Comparison of ENCODE assay signal across 24 cellular contexts in the genomic region with DNA sequence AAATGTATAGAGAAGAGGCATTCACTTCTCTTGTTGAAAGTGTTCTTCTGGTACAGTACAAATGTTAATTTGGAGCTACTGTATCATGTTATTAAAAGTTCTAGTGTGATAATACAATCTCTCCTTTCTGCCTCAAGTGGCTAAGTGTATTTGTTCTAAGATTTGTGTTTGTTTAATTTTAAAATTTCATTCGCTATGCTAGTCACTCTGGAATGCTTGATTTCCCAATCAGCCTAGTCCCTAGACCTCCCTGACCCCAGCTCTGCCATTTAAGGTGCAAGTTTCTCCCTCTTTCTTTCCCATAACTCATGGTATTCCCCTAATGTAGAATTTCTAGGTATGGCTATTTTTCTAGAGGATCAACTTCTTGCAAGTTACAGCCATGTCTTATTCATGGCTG.
DNase-seq lines count a peak whose midpoint lies in the region; ATAC-seq and TF ChIP-seq lines count a peak whose summit lies in the region.
"Had no signal": no experiment of that assay in that cellular context is flagged by ENCODE, and none has a peak within 500 bp of the region (broad histone marks: within the 10 kb centered on the region; RNA-seq: fewer than 3 reads in every experiment).

No MANE protein-coding gene starts in this region.

- no peak overlapping the region for H3K4me2 ChIP-seq in IMR-90 (ENCODE audit: low read depth, low read length)
- H3K4me2 ChIP-seq: BLaER1 had no signal

- no peak overlapping the region for H3K23ac ChIP-seq in IMR-90 (ENCODE audit: low read depth, low read length)

- no TSS peak for BruUV-seq in IMR-90 (replicated peaks; lab: Mats Ljungman, UMichigan)

- no peak overlapping the region for H3K9ac ChIP-seq in IMR-90 (ENCODE audit: low read depth, low read length)
- H3K9ac ChIP-seq: BLaER1 had no signal

- no peak overlapping the region for H3K4me3 ChIP-seq in IMR-90 (ENCODE audit: insufficient read depth, low read depth, low read length)
- no peak overlapping the region for H3K4me3 ChIP-seq in left lung
- H3K4me3 ChIP-seq in upper lobe of right lung: no peak overlapping the region
- H3K4me3 ChIP-seq: BLaER1, GM12878 had no signal

- no peaks in the 10 kb centered on the region for H3K9me3 Mint-ChIP-seq in activated T-helper 1 cell treated with anti-CD3 and anti-CD28 coated beads, Interleukin-12 subunit alpha, Interleukin-12 subunit beta, Interleukin-2, Interleukin-4 antibody, amounts not matched to agents 30 ng/mL and 10 ng/mL and 1 ng/mL, durations not matched to agents 14 hours and 24 hours and 36 hours
- H3K9me3 Mint-ChIP-seq: CD14-positive monocyte had no signal

- H3K27ac ChIP-seq in IMR-90 (ENCODE audit: insufficient read depth, low read length): no peak overlapping the region
- H3K27ac ChIP-seq in left lung: no peak overlapping the region
- H3K27ac ChIP-seq in upper lobe of right lung: no peak overlapping the region
- H3K27ac ChIP-seq: BLaER1 had no signal

- no CpG with 5 or more reads among the region's 1 CpG for WGBS in IMR-90 (ENCODE audit: extremely low coverage in 2 of 2, insufficient read length in 1 of 2), 2 experiments

- no peak overlapping the region for H3K27ac Mint-ChIP-seq in activated T-helper 1 cell treated with anti-CD3 and anti-CD28 coated beads, Interleukin-12 subunit alpha, Interleukin-12 subunit beta, Interleukin-2, Interleukin-4 antibody, amounts not matched to agents 30 ng/mL and 10 ng/mL and 1 ng/mL, durations not matched to agents 14 hours and 24 hours and 36 hours
- H3K27ac Mint-ChIP-seq: CD14-positive monocyte; CD4-positive, alpha-beta memory T cell; CD4-positive, CD25-positive, alpha-beta regulatory T cell; CD8-positive, alpha-beta memory T cell had no signal

- H4K5ac ChIP-seq in IMR-90 (ENCODE audit: low read depth, low read length): no peak overlapping the region

- peak; percentile 35 for ATAC-seq in IMR-90 (ENCODE audit: low read depth)
- peak; percentile 89 for ATAC-seq in left lung
- peak; percentile 72 for ATAC-seq in upper lobe of right lung
- ATAC-seq in HG03196 (IDR thresholded peaks at IDR 0.05; ENCODE audit: unreplicated experiment): no peak
- no peak for ATAC-seq in HG03571 (IDR thresholded peaks at IDR 0.05; ENCODE audit: unreplicated experiment)
- ATAC-seq: GM12878 had no signal

- no peaks in the 10 kb centered on the region for H4K20me1 ChIP-seq in IMR-90 (ENCODE audit: insufficient read depth, low read length)
- H4K20me1 ChIP-seq: BLaER1 had no signal

- no peak overlapping the region for H4K8ac ChIP-seq in IMR-90 (ENCODE audit: low read depth in 2 of 2, low read length in 2 of 2)

- no peaks in the 10 kb centered on the region for H3K79me1 ChIP-seq in IMR-90 (ENCODE audit: low read depth in 1 of 2, low read length in 2 of 2)

- H3K4me3 Mint-ChIP-seq in activated T-helper 1 cell treated with anti-CD3 and anti-CD28 coated beads, Interleukin-12 subunit alpha, Interleukin-12 subunit beta, Interleukin-2, Interleukin-4 antibody, amounts not matched to agents 30 ng/mL and 10 ng/mL and 1 ng/mL, durations not matched to agents 14 hours and 24 hours and 36 hours: no peak overlapping the region
- H3K4me3 Mint-ChIP-seq: CD14-positive monocyte; CD4-positive, alpha-beta memory T cell; CD4-positive, CD25-positive, alpha-beta regulatory T cell; CD8-positive, alpha-beta memory T cell had no signal

- dilution Hi-C loops in IMR-90 (cut with HindIII; ENCODE audit: low sequenced_read_pairs, unreplicated experiment): no loop called here

- CTCF ChIA-PET in IMR-90 (lab: Yijun Ruan, JAX): no interaction called here

- TF ChIP-seq CTCF in IMR-90 (conservative IDR thresholded peaks at IDR 0.05; ENCODE audit: low read depth, low read length): no peak
- TF ChIP-seq CTCF in left lung (IDR thresholded peaks at IDR 0.05): no peak
- no peak for TF ChIP-seq CTCF in upper lobe of right lung (IDR thresholded peaks at IDR 0.05)

- no peak overlapping the region for H2BK120ac ChIP-seq in IMR-90 (ENCODE audit: low read depth, low read length)

- no peaks in the 10 kb centered on the region for H3K27me3 Mint-ChIP-seq in activated T-helper 1 cell treated with anti-CD3 and anti-CD28 coated beads, Interleukin-12 subunit alpha, Interleukin-12 subunit beta, Interleukin-2, Interleukin-4 antibody, amounts not matched to agents 30 ng/mL and 10 ng/mL and 1 ng/mL, durations not matched to agents 14 hours and 24 hours and 36 hours (ENCODE audit: insufficient read depth)
- H3K27me3 Mint-ChIP-seq: CD4-positive, alpha-beta memory T cell; CD4-positive, CD25-positive, alpha-beta regulatory T cell; CD8-positive, alpha-beta memory T cell had no signal

- H3K27me3 ChIP-seq in IMR-90 (ENCODE audit: control insufficient read depth, insufficient read depth, low read length): no peaks in the 10 kb centered on the region
- H3K27me3 ChIP-seq in left lung: no peaks in the 10 kb centered on the region
- H3K27me3 ChIP-seq in upper lobe of right lung: no peaks in the 10 kb centered on the region
- H3K27me3 ChIP-seq: BE2C, BLaER1 had no signal

- in situ Hi-C loops in IMR-90 (cut with MboI; ENCODE audit: low sequenced_read_pairs): no loop called here

- no peak overlapping the region for H2AK5ac ChIP-seq in IMR-90 (ENCODE audit: low read depth, low read length)

- H3K4me1 Mint-ChIP-seq in activated T-helper 1 cell treated with anti-CD3 and anti-CD28 coated beads, Interleukin-12 subunit alpha, Interleukin-12 subunit beta, Interleukin-2, Interleukin-4 antibody, amounts not matched to agents 30 ng/mL and 10 ng/mL and 1 ng/mL, durations not matched to agents 14 hours and 24 hours and 36 hours (ENCODE audit: low read depth): no peaks in the 10 kb centered on the region
- H3K4me1 Mint-ChIP-seq: CD14-positive monocyte; CD4-positive, alpha-beta memory T cell; CD4-positive, CD25-positive, alpha-beta regulatory T cell; CD8-positive, alpha-beta memory T cell had no signal

- no peak overlapping the region for H2AFZ ChIP-seq in IMR-90 (replicated peaks; ENCODE audit: low read length, poor library complexity)

- H3K4ac ChIP-seq in IMR-90 (ENCODE audit: low read depth, low read length): no peak overlapping the region

- H2AK9ac ChIP-seq in IMR-90 (replicated peaks; ENCODE audit: low read depth, low read length, poor library complexity): no peak overlapping the region

- no peaks in the 10 kb centered on the region for H3K9me1 ChIP-seq in IMR-90 (ENCODE audit: insufficient read depth, low read length)

- H3K14ac ChIP-seq in IMR-90 (replicated peaks; ENCODE audit: low read depth, low read length): no peak overlapping the region

- no peak overlapping the region for H2BK20ac ChIP-seq in IMR-90 (ENCODE audit: low read depth, low read length)

- no peak overlapping the region for H2BK15ac ChIP-seq in IMR-90 (ENCODE audit: low read depth, low read length)

- no peak for TF ChIP-seq RAD21 in IMR-90 (IDR thresholded peaks at IDR 0.05; ENCODE audit: low read length)

- H3K9me3 ChIP-seq in IMR-90 (ENCODE audit: control insufficient read depth, insufficient read depth, low read length) (no peaks in the 10 kb centered on the region), left lung (no peaks in the 10 kb centered on the region), upper lobe of right lung (no peaks in the 10 kb centered on the region)
- H3K9me3 ChIP-seq: BE2C, BLaER1 had no signal

- H3K4me1 ChIP-seq in IMR-90 (ENCODE audit: control insufficient read depth, insufficient read depth, low read length) (no peaks in the 10 kb centered on the region), left lung (no peaks in the 10 kb centered on the region), upper lobe of right lung (no peaks in the 10 kb centered on the region)
- H3K4me1 ChIP-seq: BE2C, BLaER1 had no signal

- POLR2A ChIA-PET in IMR-90 (lab: Charles Lee; ENCODE audit: unreplicated experiment): no interaction called here

- TF ChIP-seq POLR2A in IMR-90 (IDR thresholded peaks at IDR 0.05; ENCODE audit: low read depth, low read length): no peak

- intact Hi-C loops in IMR-90 (cut with micrococcal nuclease): no loop called here
- intact Hi-C loops in left lung (cut with DNase I): no loop called here
- intact Hi-C loops in upper lobe of right lung (cut with DNase I): no loop called here
- intact Hi-C loops in activated T-helper 1 cell treated with anti-CD3 and anti-CD28 coated beads, Interleukin-12 subunit alpha, Interleukin-12 subunit beta, Interleukin-2, Interleukin-4 antibody, amounts not matched to agents 30 ng/mL and 10 ng/mL and 1 ng/mL, durations not matched to agents 14 hours and 24 hours and 36 hours (cut with micrococcal nuclease): no loop called here
- intact Hi-C loops in posterior cingulate gyrus (cut with DNase I): no loop called here

- DNase-seq in IMR-90 (no peak), amniotic epithelial cell (ENCODE audit: low read depth) (peak; percentile 28), left lung (no peak), upper lobe of right lung (no peak), posterior cingulate gyrus (no peak)
- DNase-seq in activated T-helper 1 cell treated with anti-CD3 and anti-CD28 coated beads, Interleukin-12 subunit alpha, Interleukin-12 subunit beta, Interleukin-2, Interleukin-4 antibody, amounts not matched to agents 30 ng/mL and 10 ng/mL and 1 ng/mL, durations not matched to agents 14 hours and 24 hours and 36 hours (ENCODE audit: low spot score): no peak
- DNase-seq: 8988T; ACHN; BE2C; C1 segment of cervical spinal cord; CD4-positive, alpha-beta memory T cell; CD4-positive, CD25-positive, alpha-beta regulatory T cell; CD8-positive, alpha-beta memory T cell; COR-L47; DMS 273 treated with DMSO at 0.1 percent for 48 hours; DMS153; DMS53; DMS79; GDM1 had no signal

- no peaks in the 10 kb centered on the region for H3K36me3 ChIP-seq in IMR-90 (ENCODE audit: control insufficient read depth, insufficient read depth, low read length)
- no peaks in the 10 kb centered on the region for H3K36me3 ChIP-seq in left lung
- no peaks in the 10 kb centered on the region for H3K36me3 ChIP-seq in upper lobe of right lung
- H3K36me3 ChIP-seq: BE2C, BLaER1 had no signal

- no peak overlapping the region for H3K56ac ChIP-seq in IMR-90 (ENCODE audit: extremely low read depth, insufficient read depth, low read length)

- no peaks in the 10 kb centered on the region for H3K36me3 Mint-ChIP-seq in activated T-helper 1 cell treated with anti-CD3 and anti-CD28 coated beads, Interleukin-12 subunit alpha, Interleukin-12 subunit beta, Interleukin-2, Interleukin-4 antibody, amounts not matched to agents 30 ng/mL and 10 ng/mL and 1 ng/mL, durations not matched to agents 14 hours and 24 hours and 36 hours (ENCODE audit: low read depth)
- H3K36me3 Mint-ChIP-seq: CD14-positive monocyte; CD4-positive, alpha-beta memory T cell; CD4-positive, CD25-positive, alpha-beta regulatory T cell; CD8-positive, alpha-beta memory T cell had no signal

- H4K91ac ChIP-seq in IMR-90 (ENCODE audit: insufficient read depth, low read depth, low read length): no peak overlapping the region

- no peak overlapping the region for H2BK5ac ChIP-seq in IMR-90 (ENCODE audit: low read depth, low read length, poor library complexity, severe bottlenecking)

- no peak overlapping the region for H3K18ac ChIP-seq in IMR-90 (ENCODE audit: low read depth, low read length)

Comparison
In these comparisons a context has a peak if more than half of its experiments do, and no peak if none do; other contexts are left out.
1. ATAC-seq: peak in IMR-90 (single experiment), left lung (single experiment) and upper lobe of right lung (single experiment); none in HG03196 (single experiment) and HG03571 (single experiment).